In genomic region chr16:3576211-3576610, GRCh38 we compare ENCODE assay signal across 10 cellular contexts. TPM values are rescaled to one million over a fixed set of nuclear protein-coding genes. Genes with fewer than 3 reads are reported as not detected.
A peak's percentile ranks its signal among the peaks of the same experiment; 100 is the strongest.
DNase-seq lines count a peak whose midpoint lies in the region; ATAC-seq, FAIRE-seq and TF ChIP-seq lines count a peak whose summit lies in the region.
"Had no signal": no experiment of that assay in that cellular context is flagged by ENCODE, and none has a peak within 500 bp of the region (broad histone marks: within the 10 kb centered on the region; RNA-seq: fewer than 3 reads in every experiment).

No MANE protein-coding gene starts in this region.

- H3K4me2 ChIP-seq in OCI-LY7 (ENCODE audit: low read length) = peak overlapping the region; percentile 68
- peak overlapping the region; percentile 99 for H3K4me2 ChIP-seq in GM12878 (ENCODE audit: control insufficient read depth, insufficient read depth)

- peak overlapping the region; percentile 90 for H3K27ac Mint-ChIP-seq in stimulated activated memory B cell treated with anti-CD40 and anti-IgM and Interleukin-4, amounts not matched to agents 10 μg/mL and 1 μg/mL and 100 μg/mL, for 72 hours

- intact Hi-C loops in OCI-LY7 (cut with micrococcal nuclease; ENCODE audit: unreplicated experiment) (no loop called here), GM12878 (cut with micrococcal nuclease; ENCODE audit: unreplicated experiment) (no loop called here), heart right ventricle (cut with DNase I) (no loop called here)

- no peaks in the 10 kb centered on the region for H3K9me2 ChIP-seq in OCI-LY7 (ENCODE audit: insufficient read depth, low read length)

- BruUV-seq in OCI-LY7 (replicated peaks; lab: Mats Ljungman, UMichigan) (no TSS peak), GM12878 (replicated peaks; lab: Mats Ljungman, UMichigan) (no TSS peak)

- H3K36me3 Mint-ChIP-seq in stimulated activated memory B cell treated with anti-CD40 and anti-IgM and Interleukin-4, amounts not matched to agents 10 μg/mL and 1 μg/mL and 100 μg/mL, for 72 hours = peaks cover 9% of the 10 kb centered on the region

- RAD21 ChIA-PET in GM12878 (lab: Charles Lee; ENCODE audit: unreplicated experiment) = no interaction called here

- SMC1A ChIA-PET in GM12878 (lab: Charles Lee; ENCODE audit: uncharacterized antibody, unreplicated experiment) = interaction anchor here (0.8 to 1.1 kb wide), 2 partner anchors 13 to 46 kb away, joined by 3 read pairs; no protein-coding TSS in a partner anchor

- H3K27ac ChIP-seq in OCI-LY7 (ENCODE audit: low read depth, low read length, poor library complexity, severe bottlenecking) (peak overlapping the region; percentile 94), GM12878 (ENCODE audit: control insufficient read depth, insufficient read depth) (peak overlapping the region; percentile 91), heart right ventricle (peak overlapping the region in 1 of 10 donors; percentile 86)

- TF ChIP-seq CTCF in GM12864 (IDR thresholded peaks at IDR 0.05; ENCODE audit: low read depth, low read length, missing control alignments) = no peak
- TF ChIP-seq CTCF in OCI-LY7 (conservative IDR thresholded peaks at IDR 0.05; ENCODE audit: low read length) = no peak
- TF ChIP-seq CTCF in GM12878 (IDR thresholded peaks at IDR 0.05 in 2 of 3, conservative IDR thresholded peaks at IDR 0.05 in 1 of 3; ENCODE audit: control insufficient read depth in 2 of 3, extremely low read depth in 1 of 3, insufficient read depth in 1 of 3, low read depth in 3 of 3, low read length in 3 of 3) = no peak
- no peak for TF ChIP-seq CTCF in heart right ventricle (IDR thresholded peaks at IDR 0.05)

- DNase-seq in GM12864 (ENCODE audit: low read depth) (no peak), OCI-LY7 (ENCODE audit: low spot score) (peak; percentile 29), GM12878 (ENCODE audit: low read depth, low spot score) (no peak), C1 segment of cervical spinal cord (lab: John Stamatoyannopoulos, UW) (no peak), heart right ventricle (no peak)
- DNase-seq: right cardiac atrium, SHP77 had no signal

- no peaks in the 10 kb centered on the region for H3K9me3 Mint-ChIP-seq in stimulated activated memory B cell treated with anti-CD40 and anti-IgM and Interleukin-4, amounts not matched to agents 10 μg/mL and 1 μg/mL and 100 μg/mL, for 72 hours

- TF ChIP-seq RAD21 in GM12878 (IDR thresholded peaks at IDR 0.05; ENCODE audit: insufficient read depth, low read depth, low read length) = no peak

- no peaks in the 10 kb centered on the region for H3K27me3 ChIP-seq in GM12878 (replicated peaks in 1 of 2; ENCODE audit: control insufficient read depth in 2 of 2, insufficient read depth in 2 of 2, low read length in 1 of 2)
- H3K27me3 ChIP-seq in heart right ventricle = peaks cover 0 to 22% (median 0%) of the 10 kb centered on the region in 7 donors

- 1% methylated on average over 11 of the region's 11 CpGs for WGBS in GM12878 (ENCODE audit: insufficient coverage, insufficient replicate concordance, low lambda C conversion rate, missing lambda C conversion rate)
- WGBS in heart right ventricle, 2 donors = 88 to 94% methylated on average over 11 of the region's 11 CpGs

- H3K79me2 ChIP-seq in OCI-LY7 (ENCODE audit: insufficient read depth, low read depth, low read length) (peaks cover 64% of the 10 kb centered on the region), GM12878 (ENCODE audit: control insufficient read depth, insufficient read depth, low read length) (peaks cover 23% of the 10 kb centered on the region)

- H3K4me3 Mint-ChIP-seq in stimulated activated memory B cell treated with anti-CD40 and anti-IgM and Interleukin-4, amounts not matched to agents 10 μg/mL and 1 μg/mL and 100 μg/mL, for 72 hours = peak overlapping the region; percentile 89

- ATAC-seq in GM12878 = no peak; the same call in 2 of the 3 replicates
- peak; percentile 5 for ATAC-seq in stimulated activated memory B cell treated with anti-CD40 and anti-IgM and Interleukin-4, amounts not matched to agents 10 μg/mL and 1 μg/mL and 100 μg/mL, for 72 hours
- ATAC-seq in GM19452 (IDR thresholded peaks at IDR 0.05; ENCODE audit: unreplicated experiment) = no peak
- no peak for ATAC-seq in heart right ventricle

- H2AFZ ChIP-seq in OCI-LY7 (ENCODE audit: low read length) = no peak overlapping the region
- peak overlapping the region; percentile 47 for H2AFZ ChIP-seq in GM12878 (ENCODE audit: control insufficient read depth, low read depth, low read length)

- H3K9ac ChIP-seq in GM12878 (ENCODE audit: control insufficient read depth, insufficient read depth, low read length) = peak overlapping the region; percentile 69

- POLR2A ChIA-PET in OCI-LY7 (lab: Charles Lee) (interaction anchor here (0.9 kb wide), 2 partner anchors 36 to 46 kb away, joined by 4 read pairs; no protein-coding TSS in a partner anchor), GM12878 (lab: Charles Lee) (interaction anchor here (1.2 kb wide), 1 partner anchor 36 kb away, joined by 3 read pairs; the partner anchor contains the start of gene SLX4)

- peak overlapping the region; percentile 76 for H3K4me3 ChIP-seq in GM12864 (ENCODE audit: low read depth, low read length)
- peak overlapping the region; percentile 71 for H3K4me3 ChIP-seq in OCI-LY7 (ENCODE audit: low read depth, low read length, poor library complexity, severe bottlenecking)
- H3K4me3 ChIP-seq in GM12878 = peak overlapping the region; percentile 82
- H3K4me3 ChIP-seq in heart right ventricle = peak overlapping the region in 4 of 10 donors; percentile 5 to 53 (median 34)

- no peak for FAIRE-seq in GM12878 (lab: Jason Lieb, UNC)

- no peaks in the 10 kb centered on the region for H4K20me1 ChIP-seq in OCI-LY7 (ENCODE audit: insufficient read depth, low read length)
- no peaks in the 10 kb centered on the region for H4K20me1 ChIP-seq in GM12878 (ENCODE audit: control insufficient read depth, insufficient read depth)

- no peak for TF ChIP-seq POLR2A in GM12878 (IDR thresholded peaks at IDR 0.05; ENCODE audit: low read depth, low read length)

- H3K9me3 ChIP-seq in OCI-LY7 (ENCODE audit: low read length) = peaks cover 4% of the 10 kb centered on the region; the same call in 1 of the 2 replicates
- no peaks in the 10 kb centered on the region for H3K9me3 ChIP-seq in GM12878 (replicated peaks; ENCODE audit: control insufficient read depth, insufficient read depth, low read length)
- H3K9me3 ChIP-seq in heart right ventricle = peaks cover 0 to 8% (median 2%) of the 10 kb centered on the region in 11 donors

- H3K4me1 ChIP-seq in OCI-LY7 (ENCODE audit: insufficient read depth, low read length, poor library complexity, severe bottlenecking) (peaks cover 64% of the 10 kb centered on the region), GM12878 (ENCODE audit: control insufficient read depth, insufficient read depth, low read length) (peaks cover 45% of the 10 kb centered on the region), heart right ventricle (peaks cover 0 to 40% (median 0%) of the 10 kb centered on the region in 9 donors)

- TF ChIP-seq EP300 in GM12878 (IDR thresholded peaks at IDR 0.05; ENCODE audit: borderline replicate concordance in 1 of 2, control insufficient read depth in 1 of 2, low read depth in 2 of 2, low read length in 2 of 2) = no peak

- in situ Hi-C loops in GM12878 (cut with MboI) = no loop called here

- CTCF ChIA-PET in OCI-LY7 (lab: Charles Lee; ENCODE audit: unreplicated experiment) = no interaction called here
- CTCF ChIA-PET in GM12878 (lab: Yijun Ruan, JAX) = interaction anchor here (0.7 to 0.9 kb wide), 2 partner anchors 8 to 36 kb away, joined by 3 read pairs; no protein-coding TSS in a partner anchor

- H3K36me3 ChIP-seq in OCI-LY7 (ENCODE audit: insufficient read depth, low read length) (peaks cover 49% of the 10 kb centered on the region), GM12878 (ENCODE audit: control insufficient read depth in 2 of 2, insufficient read depth in 2 of 2, low read length in 1 of 2) (0 out of 4 replicates have a peak, but pooled peaks cover 0 to 2% of the 10 kb centered on the region in 2 experiments), heart right ventricle (no peaks in the 10 kb centered on the region)

- H3K27me3 Mint-ChIP-seq in stimulated activated memory B cell treated with anti-CD40 and anti-IgM and Interleukin-4, amounts not matched to agents 10 μg/mL and 1 μg/mL and 100 μg/mL, for 72 hours = no peaks in the 10 kb centered on the region

- H3K4me1 Mint-ChIP-seq in stimulated activated memory B cell treated with anti-CD40 and anti-IgM and Interleukin-4, amounts not matched to agents 10 μg/mL and 1 μg/mL and 100 μg/mL, for 72 hours = peaks cover 68% of the 10 kb centered on the region

RNA-seq across cellular contexts. Expression of gene NLRC3, which starts 1.0 kb away (rescaled TPM):
- total RNA-seq in OCI-LY7 (2014; rRNA removed; shearing (Covaris generic)) = 42.7 and 50.6 TPM in 2 replicates
- total RNA-seq in OCI-LY7 (2022) (59.4 and 74.0 TPM in 2 replicates), GM12878 (2014; rRNA removed) (14.1 and 15.0 TPM in 2 replicates), GM12878 (2014; rRNA removed; fragmentation: Illumina TruSeq; extraction: Trizol) (7.9 and 8.2 TPM in 2 replicates), GM12878 (2021) (17.8 and 18.2 TPM in 2 replicates), heart right ventricle (1 to 10 TPM in 6 of 10 donors, under 1 TPM in 4; 0.42 to 2.5 (median 1.1) TPM)
- total RNA-seq in GM12878 (2013; cell fraction: nucleolus; rRNA removed) = 18.8 and 19.2 TPM in 2 replicates
- polyA plus RNA-seq in GM12878 (2011; ENCODE audit: low read depth) = 4.9 TPM
- polyA plus RNA-seq in GM12878 (2011; rRNA removed) (6.7 and 6.8 TPM in 2 replicates), GM12878 (2014; fragmentation: Illumina TruSeq; extraction: Trizol) (9.2 and 9.4 TPM in 2 replicates), GM12878 (2014; fragmentation: Nextera tagmentation; extraction: Ambion mirVana) (1 to 10 TPM; 2.2 to 2.4 TPM), GM12878 (2014; rRNA removed) (11.1 and 11.2 TPM in 2 replicates), GM12878 (2016; fragmentation: Nextera tagmentation; extraction: Ambion mirVana) (1 to 10 TPM; 6.1 to 6.9 TPM), heart right ventricle (under 1 TPM; 0.26 to 0.88 TPM)
- polyA plus RNA-seq in GM12878 (2011; cell fraction: cytosol; rRNA removed) = 6.4 and 7.8 TPM in 2 replicates
- 9.2 and 11.5 TPM in 2 replicates for polyA plus RNA-seq in GM12878 (2011; cell fraction: nucleus; rRNA removed)
- 7.0 and 7.7 TPM in 2 replicates for polyA plus RNA-seq in GM12878 (2012)
- polyA minus RNA-seq in GM12878 (2011; rRNA and poly(A)+ RNA removed) = 4.2 and 12.5 TPM in 2 replicates
- 4.5 and 6.1 TPM in 2 replicates for polyA minus RNA-seq in GM12878 (2011; cell fraction: cytosol; rRNA and poly(A)+ RNA removed)
- polyA minus RNA-seq in GM12878 (2011; cell fraction: nucleus; rRNA and poly(A)+ RNA removed) = 8.1 and 12.9 TPM in 2 replicates
- total RNA-seq: NCI-H460 had no signal

RNA-seq across cellular contexts. Expression of gene SLX4, which starts 35.2 kb away (rescaled TPM):
- 13.2 and 13.7 TPM in 2 replicates for total RNA-seq in OCI-LY7 (2014; rRNA removed; shearing (Covaris generic))
- 35.7 and 40.0 TPM in 2 replicates for total RNA-seq in OCI-LY7 (2022)
- 39.7 and 42.6 TPM in 2 replicates for total RNA-seq in GM12878 (2013; cell fraction: nucleolus; rRNA removed)
- 6.0 and 6.1 TPM in 2 replicates for total RNA-seq in GM12878 (2014; rRNA removed)
- total RNA-seq in GM12878 (2014; rRNA removed; fragmentation: Illumina TruSeq; extraction: Trizol) = 4.7 and 5.1 TPM in 2 replicates
- 12.3 and 12.4 TPM in 2 replicates for total RNA-seq in GM12878 (2021)
- 2.5 TPM for polyA plus RNA-seq in GM12878 (2011; ENCODE audit: low read depth)
- polyA plus RNA-seq in GM12878 (2011; rRNA removed) = 2.7 and 3.3 TPM in 2 replicates
- polyA plus RNA-seq in GM12878 (2011; cell fraction: cytosol; rRNA removed) = 3.5 and 3.6 TPM in 2 replicates
- 10.3 and 17.8 TPM in 2 replicates for polyA plus RNA-seq in GM12878 (2011; cell fraction: nucleus; rRNA removed)
- 5.4 and 5.7 TPM in 2 replicates for polyA plus RNA-seq in GM12878 (2012)
- 6.9 and 8.0 TPM in 2 replicates for polyA plus RNA-seq in GM12878 (2014; fragmentation: Illumina TruSeq; extraction: Trizol)
- under 1 TPM; 0.18 to 0.47 TPM for polyA plus RNA-seq in GM12878 (2014; fragmentation: Nextera tagmentation; extraction: Ambion mirVana)
- 8.3 and 8.4 TPM in 2 replicates for polyA plus RNA-seq in GM12878 (2014; rRNA removed)
- 1 to 10 TPM; 4.1 to 4.5 TPM for polyA plus RNA-seq in GM12878 (2016; fragmentation: Nextera tagmentation; extraction: Ambion mirVana)
- 5.3 and 6.8 TPM in 2 replicates for polyA minus RNA-seq in GM12878 (2011; rRNA and poly(A)+ RNA removed)
- 2.4 and 3.7 TPM in 2 replicates for polyA minus RNA-seq in GM12878 (2011; cell fraction: cytosol; rRNA and poly(A)+ RNA removed)
- polyA minus RNA-seq in GM12878 (2011; cell fraction: nucleus; rRNA and poly(A)+ RNA removed) = 4.4 and 8.1 TPM in 2 replicates
- 1 to 10 TPM; 2.4 to 3.6 (median 2.9) TPM for total RNA-seq in heart right ventricle
- polyA plus RNA-seq in heart right ventricle = 1 to 10 TPM; 1.1 to 4.4 TPM
